In genomic region chr3:11544413-11545181, GRCh38 we compare ENCODE assay signal across 10 cellular contexts.
DNase-seq lines count a peak whose midpoint lies in the region; ATAC-seq and TF ChIP-seq lines count a peak whose summit lies in the region.
"Had no signal": no experiment of that assay in that cellular context is flagged by ENCODE, and none has a peak within 500 bp of the region (broad histone marks: within the 10 kb centered on the region; RNA-seq: fewer than 3 reads in every experiment).

No MANE protein-coding gene starts in this region.

- no peak for TF ChIP-seq EP300 in gastroesophageal sphincter (IDR thresholded peaks at IDR 0.05)
- TF ChIP-seq EP300 in ovary (IDR thresholded peaks at IDR 0.05) = no peak

- no peak overlapping the region for H3K4me3 ChIP-seq in gastroesophageal sphincter
- no peak overlapping the region for H3K4me3 ChIP-seq in ovary

- POLR2A ChIA-PET in RWPE1 (lab: Yijun Ruan, JAX; ENCODE audit: low non-redundant PET) = no interaction called here

- intact Hi-C loops in ovary (cut with DNase I) = no loop called here

- peaks cover 0 to 6% (median 0%) of the 10 kb centered on the region in 3 donors for H3K9me3 ChIP-seq in gastroesophageal sphincter
- no peaks in the 10 kb centered on the region for H3K9me3 ChIP-seq in ovary

- ATAC-seq in gastroesophageal sphincter (peak; percentile 15), GM21447 (IDR thresholded peaks at IDR 0.05; ENCODE audit: unreplicated experiment) (no peak), SK-N-SH treated with all-trans-retinoic acid at 6 μM for 48 hours (no peak)
- ATAC-seq: activated CD4-positive, CD25-positive, alpha-beta regulatory T cell treated with anti-CD3 and anti-CD28 coated beads, Interleukin-2, amount 50 U/mL, for 24 hours had no signal

- H3K4me1 ChIP-seq in gastroesophageal sphincter (peaks cover 0 to 22% (median 9%) of the 10 kb centered on the region in 3 donors), ovary (ENCODE audit: insufficient read depth) (peaks cover 2% of the 10 kb centered on the region)

- DNase-seq in EH (ENCODE audit: low read depth) (peak; percentile 52), RWPE1 (ENCODE audit: low spot score) (no peak), ovary (peak in 3 of 5 donors; percentile 28 to 50 (median 28)), mucosa of gallbladder (ENCODE audit: low spot score) (no peak)
- no peak for DNase-seq in stimulated activated CD4-positive, alpha-beta T cell treated with anti-CD3 and anti-CD28 coated beads, Interleukin-4, amount 100 ng/mL, for 24 hours
- DNase-seq: activated naive CD8-positive, alpha-beta T cell treated with anti-CD3 and anti-CD28 coated beads, Interleukin-2, amount 10 ng/mL, durations not matched to agents 7 days and 5 days had no signal

- H3K27ac ChIP-seq in RWPE1 (peak overlapping the region; percentile 31), gastroesophageal sphincter (peak overlapping the region in 3 of 4 donors; percentile 9 to 64 (median 14)), ovary (peak overlapping the region; percentile 12 to 20)

- 47 to 82% methylated on average over 4 to 8 of the region's 17 CpGs for WGBS in gastroesophageal sphincter (ENCODE audit: low coverage in 1 of 2), 2 donors
- WGBS in ovary, 3 donors = 67 to 75% (median 72%) methylated on average over 17 of the region's 17 CpGs

- no peak for TF ChIP-seq POLR2A in gastroesophageal sphincter (IDR thresholded peaks at IDR 0.05)
- TF ChIP-seq POLR2A in ovary (IDR thresholded peaks at IDR 0.05) = no peak

- CTCF ChIA-PET in RWPE1 (lab: Yijun Ruan, JAX) = no interaction called here

- no peak for TF ChIP-seq CTCF in RWPE1 (conservative IDR thresholded peaks at IDR 0.05; ENCODE audit: low read depth)
- no peak for TF ChIP-seq CTCF in gastroesophageal sphincter (IDR thresholded peaks at IDR 0.05)
- no peak for TF ChIP-seq CTCF in ovary (IDR thresholded peaks at IDR 0.05)

- H3K27me3 ChIP-seq in gastroesophageal sphincter (no peaks in the 10 kb centered on the region), ovary (no peaks in the 10 kb centered on the region)

- H3K36me3 ChIP-seq in gastroesophageal sphincter (no peaks in the 10 kb centered on the region), ovary (no peaks in the 10 kb centered on the region)

TF ChIP-seq in SK-N-SH treated with all-trans-retinoic acid at 6 μM for 48 hours, 23 proteins besides CTCF, POLR2A, EP300 and RAD21:
- no peak for TF ChIP-seq RARB (CRISPR knock-in tag; IDR thresholded peaks at IDR 0.05)
- TF ChIP-seq PPARA (CRISPR knock-in tag; IDR thresholded peaks at IDR 0.05; ENCODE audit: borderline replicate concordance) = no peak
- no peak for TF ChIP-seq ZNF8 (CRISPR knock-in tag; IDR thresholded peaks at IDR 0.05)
- TF ChIP-seq TCF4 (CRISPR knock-in tag; IDR thresholded peaks at IDR 0.05; ENCODE audit: borderline replicate concordance) = no peak
- no peak for TF ChIP-seq BACH2 (CRISPR knock-in tag; IDR thresholded peaks at IDR 0.05; ENCODE audit: borderline replicate concordance)
- TF ChIP-seq CREB5 (CRISPR knock-in tag; IDR thresholded peaks at IDR 0.05; ENCODE audit: low read depth) = no peak

Comparison
In these comparisons a context has a peak if more than half of its experiments do, and no peak if none do; other contexts are left out.
1. DNase-seq: peak in EH (single experiment) and ovary (3 of 5); none in RWPE1 (single experiment), stimulated activated CD4-positive, alpha-beta T cell treated with anti-CD3 and anti-CD28 coated beads, Interleukin-4, amount 100 ng/mL, for 24 hours (single experiment) and mucosa of gallbladder (single experiment).
2. Peak in every context shown above with its lines, with median percentiles within 50 percentile points of each other: H3K27ac ChIP-seq.